ENCODE assay signal across 8 cellular contexts in genomic region chr2:65432227-65433190, GRCh38. TPM values are rescaled to one million over a fixed set of nuclear protein-coding genes. Genes with fewer than 3 reads are reported as not detected.
DNase-seq lines count a peak whose midpoint lies in the region; ATAC-seq and TF ChIP-seq lines count a peak whose summit lies in the region.

SPRED2 (minus strand) TSS chr2:65432599; CDS start chr2:65431987, 612 bp downstream.

- peak within 1 kb of the TSS; percentile 93 for H3K27ac Mint-ChIP-seq in osteocyte (ENCODE audit: unreplicated experiment)

- TF ChIP-seq RAD21 in HCT116 (IDR thresholded peaks at IDR 0.05; ENCODE audit: low read depth) = no peak

- DNase-seq in HCT116 (ENCODE audit: low read depth, low spot score) (peak; percentile 95), NCI-H1092 treated with DMSO at 0.1 percent for 48 hours (lab: John Stamatoyannopoulos, UW) (peak; percentile 76), SKM-1 (lab: John Stamatoyannopoulos, UW; ENCODE audit: unreplicated experiment) (peak; percentile 92), adipocyte (ENCODE audit: low read depth) (peak; percentile 98), Right ventricle myocardium inferior (ENCODE audit: missing footprints) (peak; percentile 97), osteocyte (ENCODE audit: extremely low spot score, unreplicated experiment) (peak; percentile 98), transverse colon (peak; percentile 91)

- H3F3A ChIP-seq in DOHH2 (ENCODE audit: control insufficient read depth, insufficient read depth) = peaks cover 18% of the 10 kb centered on the region

- H3K9ac ChIP-seq in HCT116 (ENCODE audit: low read length) = peak within 1 kb of the TSS; percentile 97
- peak within 1 kb of the TSS; percentile 91 for H3K9ac ChIP-seq in adipocyte (ENCODE audit: low read length)

- no peaks in the 10 kb centered on the region for H3K9me3 Mint-ChIP-seq in osteocyte (ENCODE audit: unreplicated experiment)

- no peak for TF ChIP-seq CTCF in DOHH2 (IDR thresholded peaks at IDR 0.05; ENCODE audit: low read depth, low read length, poor library complexity, severe bottlenecking)
- TF ChIP-seq CTCF in HCT116 (IDR thresholded peaks at IDR 0.05 in 2 of 3, conservative IDR thresholded peaks at IDR 0.05 in 1 of 3; ENCODE audit: borderline replicate concordance in 1 of 3, insufficient read depth in 1 of 3, low read depth in 2 of 3, low read length in 2 of 3) = no peak
- TF ChIP-seq CTCF in osteocyte (IDR thresholded peaks at IDR 0.05) = no peak
- TF ChIP-seq CTCF in transverse colon (IDR thresholded peaks at IDR 0.05) = peak in 3 of 5 experiments; percentile 15 to 30 (median 22)

- no peak within 1 kb of the TSS for H2AFZ ChIP-seq in HCT116 (ENCODE audit: low read depth, low read length, poor library complexity, severe bottlenecking)

- peak within 1 kb of the TSS; percentile 91 for H3K4me3 ChIP-seq in DOHH2 (ENCODE audit: low read length)
- H3K4me3 ChIP-seq in HCT116 (replicated peaks in 1 of 2; ENCODE audit: low read depth in 1 of 2, low read length in 2 of 2) = peak within 1 kb of the TSS; percentile 92 to 93
- H3K4me3 ChIP-seq in adipocyte (ENCODE audit: low read length) = peak within 1 kb of the TSS; percentile 88
- H3K4me3 ChIP-seq in transverse colon = peak within 1 kb of the TSS; percentile 64 to 94 (median 77)

- CTCF ChIA-PET in HCT116 (lab: Charles Lee) = interaction anchor here (1.0 kb wide), 1 partner anchor 120 kb away, joined by 3 read pairs; no protein-coding TSS in a partner anchor

- no peak for TF ChIP-seq EP300 in transverse colon (IDR thresholded peaks at IDR 0.05; ENCODE audit: low read depth)

- in situ Hi-C loops in transverse colon (cut with MboI; ENCODE audit: low pct_ligation_motif_present in 1 of 4, low pct_unique_long_range_greater_than_20kb in 1 of 4, low sequenced_read_pairs in 3 of 4) = loop anchor here in 2 of 4 donors (25.0 kb wide), 1 partner anchor 170 kb away; no protein-coding TSS in a partner anchor

- no peaks in the 10 kb centered on the region for H3K9me2 ChIP-seq in DOHH2 (replicated peaks; ENCODE audit: control insufficient read depth, low read length)
- H3K9me2 ChIP-seq in HCT116 (ENCODE audit: insufficient read depth) = no peaks in the 10 kb centered on the region

- peak within 1 kb of the TSS; percentile 91 for H3K4me3 Mint-ChIP-seq in osteocyte (ENCODE audit: unreplicated experiment)

- H3K4me2 ChIP-seq in DOHH2 (ENCODE audit: low read length) (peak within 1 kb of the TSS; percentile 88), HCT116 (ENCODE audit: low read length) (peak within 1 kb of the TSS; percentile 87)

- intact Hi-C loops in HCT116 (cut with micrococcal nuclease) = loop anchor here (1.0 to 10.0 kb wide), 4 partner anchors 66 to 378 kb away; partner anchors contain the start of gene CEP68
- intact Hi-C loops in Right ventricle myocardium inferior (cut with DNase I) = loop anchor here (2.0 to 10.0 kb wide), 3 partner anchors 122 to 368 kb away; no protein-coding TSS in a partner anchor
- intact Hi-C loops in transverse colon (cut with DNase I; ENCODE audit: low total_unique reads) = no loop called here

- peaks cover 29% of the 10 kb centered on the region for H3K4me1 Mint-ChIP-seq in osteocyte (ENCODE audit: unreplicated experiment)

- RAD21 ChIA-PET in HCT116 (lab: Charles Lee; ENCODE audit: low non-redundant PET in 1 of 2, low total read pairs in 2 of 2, uncharacterized antibody in 2 of 2, unreplicated experiment in 2 of 2) = no interaction called here

- peak; percentile 45 for ATAC-seq in HCT116
- peak; percentile 74 for ATAC-seq in Right ventricle myocardium inferior

- no peaks in the 10 kb centered on the region for H3K9me3 ChIP-seq in DOHH2 (ENCODE audit: control insufficient read depth, insufficient read depth, low read length)
- H3K9me3 ChIP-seq in HCT116 (ENCODE audit: control insufficient read depth in 1 of 2, insufficient read depth in 1 of 2, low read depth in 1 of 2, low read length in 2 of 2) = no peaks in the 10 kb centered on the region
- no peaks in the 10 kb centered on the region for H3K9me3 ChIP-seq in adipocyte (ENCODE audit: control insufficient read depth, low read length)
- H3K9me3 ChIP-seq in transverse colon = no peaks in the 10 kb centered on the region

- BruUV-seq in HCT116 (replicated peaks; lab: Mats Ljungman, UMichigan) = no TSS peak

- peak; percentile 58 for TF ChIP-seq POLR2A in HCT116 (IDR thresholded peaks at IDR 0.05; ENCODE audit: borderline replicate concordance, extremely low read depth, insufficient read depth, insufficient read length)
- TF ChIP-seq POLR2A in transverse colon (IDR thresholded peaks at IDR 0.05) = peak; percentile 85

- H3K27me3 Mint-ChIP-seq in osteocyte (ENCODE audit: unreplicated experiment) = no peaks in the 10 kb centered on the region

- H3K36me3 ChIP-seq in DOHH2 (ENCODE audit: control insufficient read depth, low read length) (peaks cover 7% of the 10 kb centered on the region), HCT116 (ENCODE audit: control insufficient read depth in 1 of 2, insufficient read depth in 2 of 2, low read length in 2 of 2) (peaks cover 0 to 6% of the 10 kb centered on the region in 2 experiments; a peak in 1 of 4 replicates), adipocyte (ENCODE audit: control insufficient read depth, insufficient read depth, low read length, severe bottlenecking) (no peaks in the 10 kb centered on the region), transverse colon (no peaks in the 10 kb centered on the region)

- H4K20me1 ChIP-seq in DOHH2 (ENCODE audit: control insufficient read depth, insufficient read depth, low read depth, low read length) (peaks cover 11% of the 10 kb centered on the region), HCT116 (ENCODE audit: insufficient read depth) (peaks cover 21% of the 10 kb centered on the region)

- H3K4me1 ChIP-seq in DOHH2 (ENCODE audit: control insufficient read depth, low read length) (peaks cover 33% of the 10 kb centered on the region), HCT116 (ENCODE audit: control insufficient read depth in 1 of 2, insufficient read depth in 2 of 2, low read length in 2 of 2) (peaks cover 26 to 49% of the 10 kb centered on the region in 2 experiments), adipocyte (ENCODE audit: control insufficient read depth, insufficient read depth, low read length) (peaks cover 28% of the 10 kb centered on the region), transverse colon (peaks cover 3 to 37% (median 12%) of the 10 kb centered on the region in 4 donors)

- H3K36me3 Mint-ChIP-seq in osteocyte (ENCODE audit: unreplicated experiment) = peaks cover under 1% of the 10 kb centered on the region

- POLR2A ChIA-PET in HCT116 (lab: Charles Lee) = interaction anchor here (1.0 to 2.9 kb wide), 2 partner anchors 15 to 50 kb away, joined by 3 to 8 read pairs; no protein-coding TSS in a partner anchor

- H3K27me3 ChIP-seq in DOHH2 (ENCODE audit: control insufficient read depth, low read length) (peaks cover 23% of the 10 kb centered on the region), HCT116 (ENCODE audit: insufficient read depth, low read length) (no peaks in the 10 kb centered on the region), adipocyte (replicated peaks; ENCODE audit: control insufficient read depth, insufficient read depth, low read length) (no peaks in the 10 kb centered on the region), transverse colon (no peaks in the 10 kb centered on the region)

- H3K27ac ChIP-seq in DOHH2 (ENCODE audit: low read depth, low read length) = peak within 1 kb of the TSS; percentile 72
- H3K27ac ChIP-seq in HCT116 (ENCODE audit: low read depth, low read length) = peak within 1 kb of the TSS; percentile 88
- H3K27ac ChIP-seq in transverse colon = peak within 1 kb of the TSS; percentile 90 to 98 (median 94)

- H3K79me2 ChIP-seq in DOHH2 (ENCODE audit: control insufficient read depth, low read length) (peaks cover 37% of the 10 kb centered on the region), HCT116 (ENCODE audit: insufficient read depth, low read length) (peaks cover 44% of the 10 kb centered on the region)

- 1 to 4% methylated on average over 10 to 63 of the region's 68 CpGs for WGBS in transverse colon (ENCODE audit: low coverage in 1 of 2), 2 donors

TF ChIP-seq in HCT116, 20 proteins besides CTCF, POLR2A, EP300 and RAD21 (continues in another document):
- TF ChIP-seq EZH2phosphoT487 (IDR thresholded peaks at IDR 0.05; ENCODE audit: borderline replicate concordance) (no peak), MAX (IDR thresholded peaks at IDR 0.05) (no peak), FOSL1 (IDR thresholded peaks at IDR 0.05; ENCODE audit: low read depth) (no peak), POLR2AphosphoS5 (IDR thresholded peaks at IDR 0.05; ENCODE audit: low read depth, low read length) (peak; percentile 91), SP1 (IDR thresholded peaks at IDR 0.05; ENCODE audit: low read depth) (no peak), TCF7L2 (IDR thresholded peaks at IDR 0.05; ENCODE audit: borderline replicate concordance, extremely low read depth, insufficient read depth, insufficient read length) (peak; percentile 57), CEBPB (IDR thresholded peaks at IDR 0.05; ENCODE audit: low read depth) (no peak), JUND (IDR thresholded peaks at IDR 0.05) (no peak), CBX3 (IDR thresholded peaks at IDR 0.05; ENCODE audit: low read depth) (no peak), YY1 (IDR thresholded peaks at IDR 0.05; ENCODE audit: extremely low read depth, insufficient replicate concordance, low read depth, low read length) (peak; percentile 81), ZBTB33 (IDR thresholded peaks at IDR 0.05; ENCODE audit: extremely low read depth, insufficient replicate concordance, low read length) (no peak)

RNA-seq across cellular contexts. Expression of gene SPRED2, which starts in this region (rescaled TPM):
- total RNA-seq in HCT116 (2021; ENCODE audit: unreplicated experiment) = 62.6 TPM
- polyA plus RNA-seq in HCT116 (2012) = 33.2 and 33.7 TPM in 2 replicates
- 14.0 TPM for total RNA-seq in Right ventricle myocardium inferior
- 44.4 and 46.3 TPM in 2 replicates for total RNA-seq in osteocyte
- total RNA-seq in transverse colon = 10 to 100 TPM in 3 of 4 donors, 1 to 10 TPM in 1; 8.4 to 34.8 (median 29.7) TPM

Comparison
In these comparisons a context has a peak if more than half of its experiments do, and no peak if none do; other contexts are left out.
1. Peak in every context shown above with its lines: DNase-seq, ATAC-seq, H3K4me3 ChIP-seq and H3K27ac ChIP-seq.
2. CTCF ChIP-seq: peak in transverse colon (3 of 5); none in DOHH2 (single experiment), HCT116 (0 of 3) and osteocyte (single experiment).